Comparison of ENCODE assay signal across 8 cellular contexts in the genomic region with DNA sequence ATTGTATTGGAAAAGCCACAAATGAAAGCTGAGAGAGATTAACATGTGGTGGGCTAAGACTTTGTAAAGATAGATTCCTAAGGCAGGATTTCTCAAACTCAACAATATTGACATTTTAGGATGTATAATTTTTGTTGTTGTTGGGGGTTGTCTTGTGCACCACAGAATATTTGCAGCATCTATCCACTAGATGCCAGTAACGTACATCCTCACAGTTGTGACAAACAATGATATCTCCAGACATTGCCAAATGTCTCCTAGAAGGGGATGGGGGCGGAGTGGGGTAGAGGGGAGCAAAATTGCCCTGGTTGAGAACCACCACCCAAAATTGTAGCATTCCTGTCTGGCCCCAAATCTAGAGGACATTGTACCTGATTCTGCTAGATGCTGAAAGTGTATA.
DNase-seq lines count a peak whose midpoint lies in the region; ATAC-seq and TF ChIP-seq lines count a peak whose summit lies in the region.

No MANE protein-coding gene starts in this region.

- H3K9me3 Mint-ChIP-seq in nephron: no peaks in the 10 kb centered on the region

- DNase-seq in NCI-H82 treated with DMSO at 0.1 percent for 48 hours (lab: John Stamatoyannopoulos, UW; ENCODE audit: unreplicated experiment) (peak; percentile 9), epithelial cell of esophagus (ENCODE audit: low read depth) (peak; percentile 60), epidermal melanocyte (ENCODE audit: insufficient read length, low spot score) (no peak)

- H3K4me3 Mint-ChIP-seq in nephron: no peak overlapping the region

- H3K27me3 Mint-ChIP-seq in nephron (ENCODE audit: low read depth): no peaks in the 10 kb centered on the region

- ATAC-seq in GM18870 (IDR thresholded peaks at IDR 0.05; ENCODE audit: unreplicated experiment) (peak; percentile 86), HG03064 (IDR thresholded peaks at IDR 0.05; ENCODE audit: low read depth, unreplicated experiment) (peak; percentile 82), HG03045 (IDR thresholded peaks at IDR 0.05; ENCODE audit: unreplicated experiment) (no peak)

- H3K27ac Mint-ChIP-seq in nephron: peak overlapping the region; percentile 13 to 53 (median 33)

- no peaks in the 10 kb centered on the region for H3K36me3 Mint-ChIP-seq in nephron (ENCODE audit: low read depth)

- no peak overlapping the region for H3K27ac ChIP-seq in C4-2B

- H3K4me3 ChIP-seq in epithelial cell of esophagus (ENCODE audit: low read length): no peak overlapping the region

- peak; percentile 80 for TF ChIP-seq CTCF in C4-2B (conservative IDR thresholded peaks at IDR 0.05)
- TF ChIP-seq CTCF in epithelial cell of esophagus (IDR thresholded peaks at IDR 0.05; ENCODE audit: insufficient read depth, low read depth, low read length, missing control alignments): peak; percentile 72
- TF ChIP-seq CTCF in nephron (IDR thresholded peaks at IDR 0.05; ENCODE audit: unreplicated experiment in 3 of 3): peak; percentile 56 to 60 (median 57)

- H3K4me1 Mint-ChIP-seq in nephron: no peaks in the 10 kb centered on the region
